ENCODE assay signal across 8 cellular contexts in genomic region chr5:57172466-57172961, GRCh38. TPM values are rescaled to one million over a fixed set of nuclear protein-coding genes. Genes with fewer than 3 reads are reported as not detected.
DNase-seq lines count a peak whose midpoint lies in the region; ATAC-seq and TF ChIP-seq lines count a peak whose summit lies in the region.

No MANE protein-coding gene starts in this region.

- whole genome bisulfite sequencing in esophagus squamous epithelium, 2 donors: 1 to 2% methylated on average over 12 of the region's 12 CpGs

- no peak for TF ChIP-seq POLR2A in esophagus squamous epithelium (IDR thresholded peaks at IDR 0.05)

- H3K4me1 ChIP-seq in esophagus squamous epithelium: peaks cover 0 to 39% (median 3%) of the 10 kb centered on the region in 3 donors

- ATAC-seq in omental fat pad (ENCODE audit: low FRiP score) (no peak), HG02884 (IDR thresholded peaks at IDR 0.05; ENCODE audit: unreplicated experiment) (no peak)

- H3K4me3 Mint-ChIP-seq in CD14-positive monocyte (peak overlapping the region; percentile 89 to 96), osteocyte (ENCODE audit: unreplicated experiment) (peak overlapping the region; percentile 93)

- H3K9me3 Mint-ChIP-seq in CD14-positive monocyte (peaks cover 0 to 4% (median 0%) of the 10 kb centered on the region in 7 donors), osteocyte (ENCODE audit: unreplicated experiment) (no peaks in the 10 kb centered on the region)

- no peaks in the 10 kb centered on the region for H3K9me3 ChIP-seq in esophagus squamous epithelium

- intact Hi-C loops in CD14-positive monocyte (cut with micrococcal nuclease) (loop anchor here (2.0 to 10.0 kb wide), 5 partner anchors 35 to 1178 kb away; partner anchors contain the start of genes IL6ST (in 1 of the 2) and SETD9 (in 1 of the 2)), esophagus squamous epithelium (cut with DNase I) (no loop called here)

- H3K27me3 Mint-ChIP-seq in CD14-positive monocyte (ENCODE audit: low read depth in 3 of 3) (peaks cover 0 to 2% (median 2%) of the 10 kb centered on the region in 3 donors), osteocyte (ENCODE audit: unreplicated experiment) (no peaks in the 10 kb centered on the region)

- DNase-seq in CD14-positive monocyte (ENCODE audit: low spot score) (no peak), HPDE6-E6E7 (ENCODE audit: extremely low spot score) (peak; percentile 19), esophagus squamous epithelium (lab: John Stamatoyannopoulos, UW) (no peak), osteocyte (ENCODE audit: extremely low spot score, unreplicated experiment) (peak; percentile 57), omental fat pad (ENCODE audit: low spot score) (no peak), NCI-H345 (lab: John Stamatoyannopoulos, UW) (no peak)

- peak overlapping the region; percentile 99 for H3K27ac ChIP-seq in VCaP
- peak overlapping the region; percentile 100 for H3K27ac ChIP-seq in esophagus squamous epithelium

- peaks cover 0 to under 1% of the 10 kb centered on the region in 2 donors for H3K36me3 Mint-ChIP-seq in CD14-positive monocyte
- peaks cover 6% of the 10 kb centered on the region for H3K36me3 Mint-ChIP-seq in osteocyte (ENCODE audit: unreplicated experiment)

- H3K4me1 Mint-ChIP-seq in CD14-positive monocyte: peaks cover 30% of the 10 kb centered on the region
- peaks cover 35% of the 10 kb centered on the region for H3K4me1 Mint-ChIP-seq in osteocyte (ENCODE audit: unreplicated experiment)

- TF ChIP-seq CTCF in CD14-positive monocyte (IDR thresholded peaks at IDR 0.05) (no peak), VCaP (conservative IDR thresholded peaks at IDR 0.05) (no peak), esophagus squamous epithelium (IDR thresholded peaks at IDR 0.05) (no peak), osteocyte (IDR thresholded peaks at IDR 0.05) (no peak), omental fat pad (IDR thresholded peaks at IDR 0.05) (no peak)

- H3K36me3 ChIP-seq in esophagus squamous epithelium: no peaks in the 10 kb centered on the region

- H3K27ac Mint-ChIP-seq in CD14-positive monocyte (peak overlapping the region; percentile 99 to 100 (median 99)), osteocyte (ENCODE audit: unreplicated experiment) (peak overlapping the region; percentile 99)

- H3K27me3 ChIP-seq in esophagus squamous epithelium: no peaks in the 10 kb centered on the region

- peak overlapping the region; percentile 93 to 96 (median 94) for H3K4me3 ChIP-seq in esophagus squamous epithelium

RNA-seq across cellular contexts. Expression of gene GPBP1, which starts 1.3 kb away (rescaled TPM):
- 10 to 100 TPM; 23.2 to 43.7 TPM for polyA plus RNA-seq in CD14-positive monocyte
- 10 to 100 TPM; 27.4 to 64.3 (median 43.2) TPM for total RNA-seq in esophagus squamous epithelium
- total RNA-seq in osteocyte: 58.4 and 65.3 TPM in 2 replicates
- total RNA-seq in omental fat pad: 10 to 100 TPM; 56.1 to 99.0 (median 83.3) TPM

Comparison
In these comparisons a context has a peak if more than half of its experiments do, and no peak if none do; other contexts are left out.
1. DNase-seq: peak in HPDE6-E6E7 (single experiment) and osteocyte (single experiment); none in CD14-positive monocyte (single experiment), esophagus squamous epithelium (single experiment), omental fat pad (single experiment) and NCI-H345 (single experiment).